ENCODE assay signal across 17 cellular contexts in the genomic region with DNA sequence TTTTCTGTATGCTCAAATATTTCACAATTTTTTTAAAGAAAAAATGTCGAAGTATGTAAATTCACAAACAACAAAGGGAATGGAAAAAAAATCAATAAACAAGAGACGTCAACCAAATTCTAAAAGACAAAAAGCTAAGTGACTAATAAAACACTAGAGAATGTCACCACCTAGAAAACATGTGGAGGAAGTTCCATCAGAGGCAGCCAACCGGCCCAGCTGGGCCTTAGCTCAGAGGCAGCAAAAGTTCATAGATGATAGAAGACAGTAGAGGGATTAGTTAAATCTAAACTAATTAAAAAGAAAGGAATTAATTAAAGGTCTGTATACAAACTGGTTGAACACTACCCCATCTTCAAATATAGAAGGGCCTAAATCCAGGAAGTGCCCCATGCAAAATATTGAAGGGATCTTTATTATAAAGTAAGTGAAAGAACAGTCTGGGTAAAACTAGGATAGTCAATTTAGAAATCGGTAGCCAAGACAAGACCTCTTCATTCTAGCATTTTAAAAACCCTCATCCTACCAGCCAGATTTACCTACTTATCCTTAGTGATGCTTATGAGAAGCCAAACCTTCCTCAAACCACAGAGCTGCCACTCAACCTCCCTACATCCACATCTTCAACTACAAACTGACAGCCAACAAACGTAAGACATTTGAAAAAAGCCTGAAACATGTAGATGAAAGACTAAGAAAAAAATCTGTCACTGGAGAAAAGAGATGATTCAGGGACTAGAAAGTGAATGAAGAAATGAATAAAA.
DNase-seq lines count a peak whose midpoint lies in the region; ATAC-seq lines count a peak whose summit lies in the region.
"Had no signal": no experiment of that assay in that cellular context is flagged by ENCODE, and none has a peak within 500 bp of the region (broad histone marks: within the 10 kb centered on the region; RNA-seq: fewer than 3 reads in every experiment).

No MANE protein-coding gene starts in this region.

- no peak overlapping the region for H3K4me3 Mint-ChIP-seq in activated naive CD8-positive, alpha-beta T cell
- peak overlapping the region in 1 of 2 donors; percentile 29 for H3K4me3 Mint-ChIP-seq in stimulated activated naive B cell treated with anti-CD40 and anti-IgM and Interleukin-4, amounts not matched to agents 10 μg/mL and 1 μg/mL and 100 μg/mL, for 72 hours

- DNase-seq in activated naive CD4-positive, alpha-beta T cell treated with Interleukin-2 at 50 U/mL for 16 hours, result peak; percentile 27
- DNase-seq in activated naive CD4-positive, alpha-beta T cell (lab: John Stamatoyannopoulos, UW), result no peak
- DNase-seq in NCI-H2029 (lab: John Stamatoyannopoulos, UW) (peak; percentile 43), SW480 (ENCODE audit: low spot score) (no peak)
- no peak for DNase-seq in stimulated activated naive B cell treated with anti-CD40 and anti-IgM and Interleukin-4, amounts not matched to agents 10 μg/mL and 1 μg/mL and 100 μg/mL, for 72 hours
- DNase-seq: activated CD8-positive, alpha-beta memory T cell treated with anti-CD3 and anti-CD28 coated beads, Interleukin-2, amount 50 U/mL, for 4 hours; AML-193; amniotic stem cell; esophagus squamous epithelium; GF-D8; NCI-H2171; NCI-H774; Peyer's patch; spleen had no signal

- no peaks in the 10 kb centered on the region for H3K27me3 Mint-ChIP-seq in activated naive CD8-positive, alpha-beta T cell
- peaks cover 0 to 4% of the 10 kb centered on the region in 2 donors for H3K27me3 Mint-ChIP-seq in stimulated activated naive B cell treated with anti-CD40 and anti-IgM and Interleukin-4, amounts not matched to agents 10 μg/mL and 1 μg/mL and 100 μg/mL, for 72 hours

- ATAC-seq in stimulated activated naive B cell treated with anti-CD40 and anti-IgM and Interleukin-4, amounts not matched to agents 10 μg/mL and 1 μg/mL and 100 μg/mL, for 72 hours (replicated peaks), result peak; percentile 26 to 39
- no peak for ATAC-seq in GM18502 (IDR thresholded peaks at IDR 0.05; ENCODE audit: poor library complexity, unreplicated experiment)
- ATAC-seq: SK-N-SH treated with all-trans-retinoic acid at 6 μM for 48 hours had no signal

- peak overlapping the region; percentile 18 for H3K27ac Mint-ChIP-seq in activated naive CD8-positive, alpha-beta T cell
- H3K27ac Mint-ChIP-seq in stimulated activated naive B cell treated with anti-CD40 and anti-IgM and Interleukin-4, amounts not matched to agents 10 μg/mL and 1 μg/mL and 100 μg/mL, for 72 hours, result peak overlapping the region; percentile 73

- peaks cover 22% of the 10 kb centered on the region for H3K36me3 Mint-ChIP-seq in activated naive CD8-positive, alpha-beta T cell
- peaks cover 34 to 62% of the 10 kb centered on the region in 2 donors for H3K36me3 Mint-ChIP-seq in stimulated activated naive B cell treated with anti-CD40 and anti-IgM and Interleukin-4, amounts not matched to agents 10 μg/mL and 1 μg/mL and 100 μg/mL, for 72 hours

- no peaks in the 10 kb centered on the region for H3K9me3 Mint-ChIP-seq in activated naive CD8-positive, alpha-beta T cell (ENCODE audit: low read depth)
- H3K9me3 Mint-ChIP-seq in stimulated activated naive B cell treated with anti-CD40 and anti-IgM and Interleukin-4, amounts not matched to agents 10 μg/mL and 1 μg/mL and 100 μg/mL, for 72 hours, result peaks cover 5% of the 10 kb centered on the region in 2 donors

- peaks cover 38% of the 10 kb centered on the region for H3K4me1 Mint-ChIP-seq in activated naive CD8-positive, alpha-beta T cell (ENCODE audit: low read depth)
- H3K4me1 Mint-ChIP-seq in stimulated activated naive B cell treated with anti-CD40 and anti-IgM and Interleukin-4, amounts not matched to agents 10 μg/mL and 1 μg/mL and 100 μg/mL, for 72 hours, result peaks cover 19 to 44% of the 10 kb centered on the region in 2 donors

Comparison
In these comparisons a context has a peak if more than half of its experiments do, and no peak if none do; other contexts are left out.
1. DNase-seq: peak in activated naive CD4-positive, alpha-beta T cell treated with Interleukin-2 at 50 U/mL for 16 hours (single experiment) and NCI-H2029 (single experiment); none in activated naive CD4-positive, alpha-beta T cell (0 of 4), stimulated activated naive B cell treated with anti-CD40 and anti-IgM and Interleukin-4, amounts not matched to agents 10 μg/mL and 1 μg/mL and 100 μg/mL, for 72 hours (single experiment) and SW480 (single experiment).